8 cellular contexts compared by ENCODE assay signal in the genomic region with DNA sequence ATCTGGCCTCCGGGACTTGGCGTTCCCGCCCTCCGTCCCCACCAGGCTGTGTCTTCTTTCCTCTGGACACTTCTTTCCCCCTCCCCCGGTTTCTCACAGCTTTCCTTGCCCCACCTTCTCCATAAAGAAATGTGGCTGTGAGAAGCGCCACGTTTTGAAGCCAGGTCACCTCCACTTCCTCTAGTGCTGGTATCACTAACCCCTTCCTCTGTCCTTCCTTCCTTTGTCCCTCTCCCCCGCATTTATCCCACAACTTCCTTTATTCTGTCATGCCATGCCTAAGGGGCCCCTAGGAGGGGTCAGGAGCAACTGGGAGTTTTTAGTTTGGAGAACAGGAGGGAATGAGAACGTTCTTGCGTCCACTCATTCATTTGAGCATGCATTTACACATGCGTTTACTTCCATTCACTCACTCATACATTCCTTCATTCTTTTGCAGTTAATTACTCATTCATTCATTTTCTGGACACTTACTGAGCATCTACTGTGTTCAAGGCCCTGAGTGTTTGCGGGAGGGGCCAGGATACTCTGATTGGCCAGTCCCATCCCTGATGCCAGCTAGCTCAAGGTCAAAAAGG. TPM values are rescaled to one million over a fixed set of nuclear protein-coding genes. Genes with fewer than 3 reads are reported as not detected.
DNase-seq lines count a peak whose midpoint lies in the region; ATAC-seq, FAIRE-seq and TF ChIP-seq lines count a peak whose summit lies in the region.

No MANE protein-coding gene starts in this region.

- TF ChIP-seq CTCF in Peyer's patch (IDR thresholded peaks at IDR 0.05) = no peak
- no peak for TF ChIP-seq CTCF in osteoblast (IDR thresholded peaks at IDR 0.05; ENCODE audit: extremely low read depth, low read depth, low read length)
- TF ChIP-seq CTCF in pancreas (IDR thresholded peaks at IDR 0.05) = no peak

- ATAC-seq in pancreas = no peak

- H3K9me3 ChIP-seq in ES-I3 (ENCODE audit: control insufficient read depth, insufficient read depth, low read length) (no peaks in the 10 kb centered on the region), Peyer's patch (no peaks in the 10 kb centered on the region), endocrine pancreas (ENCODE audit: control insufficient read depth, low read length) (no peaks in the 10 kb centered on the region), osteoblast (ENCODE audit: low read depth, low read length) (no peaks in the 10 kb centered on the region), pancreas (no peaks in the 10 kb centered on the region)

- 72 to 82% methylated on average over 11 to 12 of the region's 12 CpGs for WGBS in pancreas, 2 donors

- no peaks in the 10 kb centered on the region for H4K20me1 ChIP-seq in osteoblast (ENCODE audit: insufficient read depth, low read length)

- H3K27me3 ChIP-seq in Peyer's patch = no peaks in the 10 kb centered on the region
- no peaks in the 10 kb centered on the region for H3K27me3 ChIP-seq in endocrine pancreas (ENCODE audit: control insufficient read depth, insufficient read depth, low read length)
- H3K27me3 ChIP-seq in osteoblast (ENCODE audit: insufficient read depth, low read length) = no peaks in the 10 kb centered on the region
- no peaks in the 10 kb centered on the region for H3K27me3 ChIP-seq in pancreas

- H3K27ac ChIP-seq in Peyer's patch (peak overlapping the region; percentile 61 to 89 (median 83)), osteoblast (ENCODE audit: low read depth, low read length) (peak overlapping the region; percentile 58), pancreas (peak overlapping the region in 1 of 4 donors; percentile 67)

- FAIRE-seq in pancreas (lab: Jason Lieb, UNC) = no peak

- DNase-seq in Peyer's patch (no peak), osteoblast (ENCODE audit: insufficient read length, low spot score, missing footprints) (peak; percentile 82), NAMALWA (ENCODE audit: low spot score) (no peak), pancreas (no peak), NCI-H345 (lab: John Stamatoyannopoulos, UW) (no peak)
- no peak for DNase-seq in activated CD4-positive, alpha-beta T cell treated with anti-CD3 and anti-CD28 coated beads for 4 hours

- H3K4me2 ChIP-seq in osteoblast (ENCODE audit: insufficient read depth, low read length) = peak overlapping the region; percentile 81

- no peak for TF ChIP-seq POLR2A in Peyer's patch (IDR thresholded peaks at IDR 0.05)

- peak overlapping the region; percentile 72 for H3K9ac ChIP-seq in ES-I3 (ENCODE audit: low read depth, low read length)
- H3K9ac ChIP-seq in endocrine pancreas (ENCODE audit: control insufficient read depth, insufficient read depth, low read length) = peak overlapping the region; percentile 61

- H2AFZ ChIP-seq in osteoblast (ENCODE audit: low read length) = peak overlapping the region; percentile 89

- H3K4me3 ChIP-seq in Peyer's patch (peak overlapping the region; percentile 39 to 85 (median 62)), endocrine pancreas (ENCODE audit: control insufficient read depth, insufficient read depth, low read length) (no peak overlapping the region), osteoblast (ENCODE audit: insufficient read depth, low read length) (peak overlapping the region; percentile 71), pancreas (peak overlapping the region in 1 of 4 donors; percentile 64)

- peaks cover 15% of the 10 kb centered on the region for H3K4me1 ChIP-seq in ES-I3 (ENCODE audit: insufficient read depth, low read length)
- H3K4me1 ChIP-seq in Peyer's patch = peaks cover 0 to 29% (median 4%) of the 10 kb centered on the region in 4 donors
- no peaks in the 10 kb centered on the region for H3K4me1 ChIP-seq in endocrine pancreas (ENCODE audit: control insufficient read depth, insufficient read depth, low read length)
- peaks cover 28% of the 10 kb centered on the region for H3K4me1 ChIP-seq in osteoblast (ENCODE audit: insufficient read depth, low read length)
- peaks cover 0 to 3% (median 0%) of the 10 kb centered on the region in 3 donors for H3K4me1 ChIP-seq in pancreas

- H3K79me2 ChIP-seq in osteoblast (ENCODE audit: insufficient read depth, low read length) = no peaks in the 10 kb centered on the region

- intact Hi-C loops in pancreas (cut with DNase I) = no loop called here

- H3K36me3 ChIP-seq in ES-I3 (ENCODE audit: insufficient read depth, low read length) (no peaks in the 10 kb centered on the region), Peyer's patch (no peaks in the 10 kb centered on the region), endocrine pancreas (ENCODE audit: control insufficient read depth, insufficient read depth, low read length) (no peaks in the 10 kb centered on the region), osteoblast (ENCODE audit: insufficient read depth, low read length) (no peaks in the 10 kb centered on the region), pancreas (no peaks in the 10 kb centered on the region)

RNA-seq across cellular contexts. Expression of a gene that starts 5.0 kb away (rescaled TPM):
- total RNA-seq in Peyer's patch = 100 to 1,000 TPM in 2 of 4 donors, 10 to 100 TPM in 2; 41.3 to 200 (median 119) TPM
- 2.9 and 3.8 TPM in 2 replicates for total RNA-seq in osteoblast
- 1 to 10 TPM; 2.6 to 6.7 (median 3.1) TPM for total RNA-seq in pancreas
- 1 to 10 TPM; 2.8 to 5.1 TPM for polyA plus RNA-seq in pancreas
